ENCODE assay signal across 11 cellular contexts in genomic region chr10:102436312-102436711, GRCh38. TPM values are rescaled to one million over a fixed set of nuclear protein-coding genes. Genes with fewer than 3 reads are reported as not detected.
A peak's percentile ranks its signal among the peaks of the same experiment; 100 is the strongest.
DNase-seq lines count a peak whose midpoint lies in the region; ATAC-seq and TF ChIP-seq lines count a peak whose summit lies in the region.
"Had no signal": no experiment of that assay in that cellular context is flagged by ENCODE, and none has a peak within 500 bp of the region (broad histone marks: within the 10 kb centered on the region; RNA-seq: fewer than 3 reads in every experiment).

No MANE protein-coding gene starts in this region.

- peaks cover 17% of the 10 kb centered on the region for H3K36me3 Mint-ChIP-seq in central memory CD8-positive, alpha-beta T cell (ENCODE audit: insufficient read depth)
- peaks cover 0 to 8% (median 0%) of the 10 kb centered on the region in 3 donors for H3K36me3 Mint-ChIP-seq in naive thymus-derived CD8-positive, alpha-beta T cell

- no peak overlapping the region for H2AK5ac ChIP-seq in IMR-90 (ENCODE audit: low read depth, low read length)

- H3K4me3 Mint-ChIP-seq in central memory CD8-positive, alpha-beta T cell, result peak overlapping the region; percentile 76
- H3K4me3 Mint-ChIP-seq in naive thymus-derived CD8-positive, alpha-beta T cell, result peak overlapping the region; percentile 81 to 95 (median 86)

- no peak for TF ChIP-seq RAD21 in IMR-90 (IDR thresholded peaks at IDR 0.05; ENCODE audit: low read length)

- TF ChIP-seq CTCF in IMR-90 (conservative IDR thresholded peaks at IDR 0.05; ENCODE audit: low read depth, low read length), result no peak
- no peak for TF ChIP-seq CTCF in esophagus muscularis mucosa (IDR thresholded peaks at IDR 0.05)

- H3K14ac ChIP-seq in IMR-90 (replicated peaks; ENCODE audit: low read depth, low read length), result no peak overlapping the region

- dilution Hi-C loops in IMR-90 (cut with HindIII; ENCODE audit: low sequenced_read_pairs, unreplicated experiment), result no loop called here

- H3K23ac ChIP-seq in IMR-90 (ENCODE audit: low read depth, low read length), result no peak overlapping the region

- POLR2A ChIA-PET in IMR-90 (lab: Charles Lee; ENCODE audit: unreplicated experiment), result no interaction called here
- POLR2A ChIA-PET in naive thymus-derived CD8-positive, alpha-beta T cell (lab: Charles Lee), result interaction anchor here (0.6 to 7.5 kb wide), 12 partner anchors 11 to 331 kb away, joined by 3 to 184 read pairs (median 7); partner anchors contain the start of genes C10orf95, FBXL15 and NFKB2

- no peak for TF ChIP-seq EP300 in esophagus muscularis mucosa (IDR thresholded peaks at IDR 0.05)

- intact Hi-C loops in IMR-90 (cut with micrococcal nuclease), result no loop called here
- intact Hi-C loops in cardiac septum (cut with DNase I), result no loop called here
- intact Hi-C loops in esophagus muscularis mucosa (cut with DNase I), result no loop called here

- no peak overlapping the region for H4K91ac ChIP-seq in IMR-90 (ENCODE audit: insufficient read depth, low read depth, low read length)

- no peak overlapping the region; a peak in 1 of 4 replicates for H4K8ac ChIP-seq in IMR-90 (ENCODE audit: low read depth in 2 of 2, low read length in 2 of 2)

- peaks cover 5% of the 10 kb centered on the region; the same call in 1 of the 2 replicates for H3K9me1 ChIP-seq in IMR-90 (ENCODE audit: insufficient read depth, low read length)

- WGBS in IMR-90 (ENCODE audit: extremely low coverage in 2 of 2, insufficient read length in 1 of 2), 2 experiments, result 80% methylated on average over 6 of the region's 6 CpGs; no CpG with 5 or more reads in 1 of the 2 experiments
- WGBS in esophagus muscularis mucosa, result 77% methylated on average over 6 of the region's 6 CpGs

- H2BK5ac ChIP-seq in IMR-90 (ENCODE audit: low read depth, low read length, poor library complexity, severe bottlenecking), result no peak overlapping the region

- peaks cover 0 to 57% (median 24%) of the 10 kb centered on the region in 11 experiments; a peak in 14 of 22 replicates for H4K20me1 ChIP-seq in BLaER1 treated with 17β-estradiol and CSF1 and Interleukin-3, amounts not matched to agents 10 nM and 100 nM
- no peaks in the 10 kb centered on the region for H4K20me1 ChIP-seq in IMR-90 (ENCODE audit: insufficient read depth, low read length)

- BruUV-seq in IMR-90 (replicated peaks; lab: Mats Ljungman, UMichigan), result no TSS peak

- H3K4me1 ChIP-seq in BLaER1 treated with 17β-estradiol and CSF1 and Interleukin-3, amounts not matched to agents 10 nM and 100 nM, result peaks cover 64 to 91% (median 81%) of the 10 kb centered on the region in 10 experiments
- H3K4me1 ChIP-seq in IMR-90 (ENCODE audit: control insufficient read depth, insufficient read depth, low read length) (peaks cover 13% of the 10 kb centered on the region), esophagus muscularis mucosa (peaks cover 12 to 34% (median 23%) of the 10 kb centered on the region in 4 donors)

- no peak overlapping the region for H3K4ac ChIP-seq in IMR-90 (ENCODE audit: low read depth, low read length)

- H2BK120ac ChIP-seq in IMR-90 (ENCODE audit: low read depth, low read length), result no peak overlapping the region

- H3K4me3 ChIP-seq in BLaER1 treated with 17β-estradiol and CSF1 and Interleukin-3, amounts not matched to agents 10 nM and 100 nM, result peak overlapping the region; percentile 50 to 93 (median 72)
- H3K4me3 ChIP-seq in IMR-90 (ENCODE audit: insufficient read depth, low read depth, low read length) (no peak overlapping the region), esophagus muscularis mucosa (peak overlapping the region in 2 of 4 donors; percentile 23 to 43)

- in situ Hi-C loops in IMR-90 (cut with MboI; ENCODE audit: low sequenced_read_pairs), result no loop called here

- peaks cover 6 to 10% of the 10 kb centered on the region in 2 experiments; a peak in 3 of 4 replicates for H3K79me1 ChIP-seq in IMR-90 (ENCODE audit: low read depth in 1 of 2, low read length in 2 of 2)

- no peaks in the 10 kb centered on the region for H3K9me3 ChIP-seq in BLaER1 treated with 17β-estradiol and CSF1 and Interleukin-3, amounts not matched to agents 10 nM and 100 nM (replicated peaks in 1 of 11)
- H3K9me3 ChIP-seq in IMR-90 (ENCODE audit: control insufficient read depth, insufficient read depth, low read length) (no peaks in the 10 kb centered on the region), esophagus muscularis mucosa (no peaks in the 10 kb centered on the region)

- no peaks in the 10 kb centered on the region for H3K27me3 Mint-ChIP-seq in central memory CD8-positive, alpha-beta T cell
- peaks cover 0 to 2% (median 0%) of the 10 kb centered on the region in 5 donors for H3K27me3 Mint-ChIP-seq in naive thymus-derived CD8-positive, alpha-beta T cell

- CTCF ChIA-PET in IMR-90 (lab: Yijun Ruan, JAX), result no interaction called here

- no peak overlapping the region for H2AFZ ChIP-seq in IMR-90 (replicated peaks; ENCODE audit: low read length, poor library complexity)

- peak overlapping the region; percentile 67 to 91 (median 85); a peak in 20 of 22 replicates for H3K9ac ChIP-seq in BLaER1 treated with 17β-estradiol and CSF1 and Interleukin-3, amounts not matched to agents 10 nM and 100 nM
- H3K9ac ChIP-seq in IMR-90 (ENCODE audit: low read depth, low read length), result no peak overlapping the region

- DNase-seq in IMR-90 (no peak), cardiac septum (ENCODE audit: low spot score) (no peak), esophagus muscularis mucosa (ENCODE audit: extremely low spot score) (no peak), inferior parietal cortex (ENCODE audit: extremely low spot score) (no peak)
- DNase-seq in central memory CD8-positive, alpha-beta T cell (ENCODE audit: low spot score in 2 of 2), result no peak
- DNase-seq in naive thymus-derived CD8-positive, alpha-beta T cell, result no peak
- DNase-seq: NCI-H2029; stimulated activated CD4-positive, alpha-beta T cell treated with anti-CD3 and anti-CD28 coated beads, Interleukin-12 subunit alpha, Interleukin-12 subunit beta, amount 100 ng/mL, for 4 hours had no signal

- H3K27ac ChIP-seq in BLaER1 treated with 17β-estradiol and CSF1 and Interleukin-3, amounts not matched to agents 10 nM and 100 nM, result peak overlapping the region in 10 of 11 experiments; percentile 26 to 93 (median 86); a peak in 18 of 22 replicates
- H3K27ac ChIP-seq in IMR-90 (ENCODE audit: insufficient read depth, low read length) (no peak overlapping the region), esophagus muscularis mucosa (replicated peaks in 1 of 4) (no peak overlapping the region)
- H3K27ac ChIP-seq: epithelial cell of prostate had no signal

- no peak overlapping the region for H3K27ac Mint-ChIP-seq in central memory CD8-positive, alpha-beta T cell (ENCODE audit: low read depth)
- peak overlapping the region; percentile 82 to 97 (median 92) for H3K27ac Mint-ChIP-seq in naive thymus-derived CD8-positive, alpha-beta T cell

- no peak overlapping the region for H3K18ac ChIP-seq in IMR-90 (ENCODE audit: low read depth, low read length)

- H3K36me3 ChIP-seq in BLaER1 treated with 17β-estradiol and CSF1 and Interleukin-3, amounts not matched to agents 10 nM and 100 nM, result peaks cover 0 to 29% (median 0%) of the 10 kb centered on the region in 11 experiments; a peak in 8 of 22 replicates
- no peaks in the 10 kb centered on the region for H3K36me3 ChIP-seq in IMR-90 (ENCODE audit: control insufficient read depth, insufficient read depth, low read length)
- H3K36me3 ChIP-seq in esophagus muscularis mucosa, result no peaks in the 10 kb centered on the region

- peak overlapping the region; percentile 88 to 100 (median 95) for H3K4me2 ChIP-seq in BLaER1 treated with 17β-estradiol and CSF1 and Interleukin-3, amounts not matched to agents 10 nM and 100 nM
- H3K4me2 ChIP-seq in IMR-90 (ENCODE audit: low read depth, low read length), result no peak overlapping the region; the same call in 1 of the 2 replicates

- TF ChIP-seq POLR2A in IMR-90 (IDR thresholded peaks at IDR 0.05; ENCODE audit: low read depth, low read length) (no peak), esophagus muscularis mucosa (IDR thresholded peaks at IDR 0.05; ENCODE audit: low read depth) (no peak)

- no peak for ATAC-seq in IMR-90 (ENCODE audit: low read depth)
- no peak for ATAC-seq in central memory CD8-positive, alpha-beta T cell (replicated peaks; ENCODE audit: extremely low read depth, poor library complexity, severe bottlenecking)
- no peak for ATAC-seq in naive thymus-derived CD8-positive, alpha-beta T cell
- no peak for ATAC-seq in HG03095 (IDR thresholded peaks at IDR 0.05; ENCODE audit: unreplicated experiment)

- H4K5ac ChIP-seq in IMR-90 (ENCODE audit: low read depth, low read length), result no peak overlapping the region

- no peak overlapping the region for H2BK15ac ChIP-seq in IMR-90 (ENCODE audit: low read depth, low read length)

- H3K56ac ChIP-seq in IMR-90 (ENCODE audit: extremely low read depth, insufficient read depth, low read length), result no peak overlapping the region

- H3K9me3 Mint-ChIP-seq in central memory CD8-positive, alpha-beta T cell, result no peaks in the 10 kb centered on the region
- no peaks in the 10 kb centered on the region for H3K9me3 Mint-ChIP-seq in naive thymus-derived CD8-positive, alpha-beta T cell

- H3K27me3 ChIP-seq in BLaER1 treated with 17β-estradiol and CSF1 and Interleukin-3, amounts not matched to agents 10 nM and 100 nM, result peaks cover 0 to 26% (median 0%) of the 10 kb centered on the region in 11 experiments; a peak in 8 of 22 replicates
- H3K27me3 ChIP-seq in IMR-90 (ENCODE audit: control insufficient read depth, insufficient read depth, low read length), result no peaks in the 10 kb centered on the region
- H3K27me3 ChIP-seq in esophagus muscularis mucosa, result peaks cover 0 to 39% (median 4%) of the 10 kb centered on the region in 4 donors

- H2AK9ac ChIP-seq in IMR-90 (replicated peaks; ENCODE audit: low read depth, low read length, poor library complexity), result peak overlapping the region; percentile 1

- H2BK20ac ChIP-seq in IMR-90 (ENCODE audit: low read depth, low read length), result no peak overlapping the region

- H3K4me1 Mint-ChIP-seq in central memory CD8-positive, alpha-beta T cell, result peaks cover 36% of the 10 kb centered on the region
- peaks cover 34 to 70% (median 65%) of the 10 kb centered on the region in 4 donors for H3K4me1 Mint-ChIP-seq in naive thymus-derived CD8-positive, alpha-beta T cell

RNA-seq across cellular contexts. Expression of gene CUEDC2, which starts 3.9 kb away (rescaled TPM):
- total RNA-seq in IMR-90 (2012; rRNA removed) (43.6 and 55.7 TPM in 2 replicates), cardiac septum (62.4 TPM), esophagus muscularis mucosa (10 to 100 TPM; 61.0 to 92.7 (median 71.2) TPM)
- polyA plus RNA-seq in IMR-90 (2012; rRNA removed), result 84.9 and 87.6 TPM in 2 replicates
- polyA plus RNA-seq in IMR-90 (2012; cell fraction: cytosol; rRNA removed), result 81.3 and 97.7 TPM in 2 replicates
- polyA plus RNA-seq in IMR-90 (2012; cell fraction: nucleus; rRNA removed; ENCODE audit: low replicate concordance), result 105 and 123 TPM in 2 replicates
- 10 to 100 TPM; 36.5 to 41.7 TPM for total RNA-seq in naive thymus-derived CD8-positive, alpha-beta T cell
- polyA plus RNA-seq in naive thymus-derived CD8-positive, alpha-beta T cell, result 10 to 100 TPM; 60.6 to 76.9 (median 70.8) TPM

RNA-seq across cellular contexts. Expression of gene C10orf95, which starts 15.0 kb away (rescaled TPM):
- not detected in 2 replicates for total RNA-seq in IMR-90 (2012; rRNA removed)
- not detected in 2 replicates for polyA plus RNA-seq in IMR-90 (2012; rRNA removed)
- 0.04 TPM in 1 of 2 replicates, not detected in the other for polyA plus RNA-seq in IMR-90 (2012; cell fraction: cytosol; rRNA removed)
- not detected in 2 replicates for polyA plus RNA-seq in IMR-90 (2012; cell fraction: nucleus; rRNA removed; ENCODE audit: low replicate concordance)
- total RNA-seq in naive thymus-derived CD8-positive, alpha-beta T cell, result under 1 TPM; 0.52 to 0.73 TPM
- polyA plus RNA-seq in naive thymus-derived CD8-positive, alpha-beta T cell, result under 1 TPM; 0.68 to 0.97 (median 0.68) TPM
- total RNA-seq in cardiac septum, result not detected
- total RNA-seq in esophagus muscularis mucosa, result 1 to 10 TPM in 1 of 4 donors, not detected in 3; 1.0 TPM

RNA-seq across cellular contexts. Expression of gene FBXL15, which starts 15.7 kb away (rescaled TPM):
- total RNA-seq in IMR-90 (2012; rRNA removed) (2.5 and 3.0 TPM in 2 replicates), cardiac septum (12.1 TPM), esophagus muscularis mucosa (10 to 100 TPM; 19.5 to 45.9 (median 29.0) TPM)
- polyA plus RNA-seq in IMR-90 (2012; rRNA removed), result 8.4 and 13.6 TPM in 2 replicates
- 18.3 and 20.0 TPM in 2 replicates for polyA plus RNA-seq in IMR-90 (2012; cell fraction: cytosol; rRNA removed)
- polyA plus RNA-seq in IMR-90 (2012; cell fraction: nucleus; rRNA removed; ENCODE audit: low replicate concordance), result 23.1 and 53.1 TPM in 2 replicates
- total RNA-seq in naive thymus-derived CD8-positive, alpha-beta T cell, result 10 to 100 TPM; 18.7 to 21.1 TPM
- 10 to 100 TPM; 26.8 to 35.5 (median 28.5) TPM for polyA plus RNA-seq in naive thymus-derived CD8-positive, alpha-beta T cell

RNA-seq across cellular contexts. Expression of gene PSD, which starts 17.7 kb away (rescaled TPM):
- total RNA-seq in IMR-90 (2012; rRNA removed) (1.4 and 2.0 TPM in 2 replicates), cardiac septum (1.7 TPM), esophagus muscularis mucosa (100 to 1,000 TPM in 2 of 4 donors, 10 to 100 TPM in 2; 88.0 to 268 (median 108) TPM)
- 4.4 and 5.8 TPM in 2 replicates for polyA plus RNA-seq in IMR-90 (2012; rRNA removed)
- polyA plus RNA-seq in IMR-90 (2012; cell fraction: cytosol; rRNA removed), result 2.1 and 6.4 TPM in 2 replicates
- polyA plus RNA-seq in IMR-90 (2012; cell fraction: nucleus; rRNA removed; ENCODE audit: low replicate concordance), result 6.6 and 10.9 TPM in 2 replicates
- total RNA-seq in naive thymus-derived CD8-positive, alpha-beta T cell, result 10 to 100 TPM; 11.9 to 13.3 TPM
- 1 to 10 TPM; 4.9 to 5.9 (median 5.3) TPM for polyA plus RNA-seq in naive thymus-derived CD8-positive, alpha-beta T cell

RNA-seq across cellular contexts. Expression of gene NFKB2, which starts 40.8 kb away (rescaled TPM):
- total RNA-seq in IMR-90 (2012; rRNA removed) (16.1 TPM in 2 replicates), cardiac septum (20.5 TPM), esophagus muscularis mucosa (10 to 100 TPM; 18.7 to 47.0 (median 41.2) TPM)
- polyA plus RNA-seq in IMR-90 (2012; rRNA removed), result 32.3 and 34.7 TPM in 2 replicates
- 27.9 and 40.3 TPM in 2 replicates for polyA plus RNA-seq in IMR-90 (2012; cell fraction: cytosol; rRNA removed)
- 81.8 and 143 TPM in 2 replicates for polyA plus RNA-seq in IMR-90 (2012; cell fraction: nucleus; rRNA removed; ENCODE audit: low replicate concordance)
- 100 to 1,000 TPM; 111 to 123 TPM for total RNA-seq in naive thymus-derived CD8-positive, alpha-beta T cell
- 10 to 100 TPM in 1 of 3 donors, 1 to 10 TPM in 2; 6.1 to 14.6 (median 9.1) TPM for polyA plus RNA-seq in naive thymus-derived CD8-positive, alpha-beta T cell

Comparison
In these comparisons a context has a peak if more than half of its experiments do, and no peak if none do; other contexts are left out.
1. H3K27ac ChIP-seq: peak in BLaER1 treated with 17β-estradiol and CSF1 and Interleukin-3, amounts not matched to agents 10 nM and 100 nM (10 of 11); none in IMR-90 (single experiment) and esophagus muscularis mucosa (0 of 4).